In the genomic region with DNA sequence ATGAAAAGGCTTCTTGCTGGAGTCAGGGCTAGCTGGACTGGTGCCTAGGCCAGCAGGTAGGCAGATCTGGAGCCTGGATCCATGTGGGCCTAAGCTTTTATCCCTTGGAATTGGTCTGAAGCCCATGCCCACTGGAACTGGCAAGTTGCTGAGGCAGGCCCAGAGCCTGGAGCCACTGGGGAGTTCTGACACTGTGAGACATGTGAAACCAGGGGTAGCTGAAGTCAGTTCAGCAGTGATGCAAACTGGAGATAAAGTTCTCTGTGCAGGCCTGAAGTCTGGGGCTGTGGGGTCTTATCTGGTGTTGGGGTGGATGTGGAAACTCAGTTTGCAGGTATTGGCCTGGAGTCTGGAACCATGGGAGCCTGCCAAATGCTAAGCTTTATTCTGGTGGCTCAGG, we compare ENCODE assay signal across 18 cellular contexts. TPM values are rescaled to one million over a fixed set of nuclear protein-coding genes. Genes with fewer than 3 reads are reported as not detected.
DNase-seq lines count a peak whose midpoint lies in the region; ATAC-seq, FAIRE-seq and TF ChIP-seq lines count a peak whose summit lies in the region.
"Had no signal": no experiment of that assay in that cellular context is flagged by ENCODE, and none has a peak within 500 bp of the region (broad histone marks: within the 10 kb centered on the region; RNA-seq: fewer than 3 reads in every experiment).

No MANE protein-coding gene starts in this region.

- CTCF ChIA-PET in Calu3 (lab: Charles Lee), result no interaction called here

- H3K27ac ChIP-seq in astrocyte (ENCODE audit: low read depth, low read length), result no peak overlapping the region
- H3K27ac ChIP-seq in neuronal stem cell (replicated peaks; ENCODE audit: low read length), result no peak overlapping the region
- H3K27ac ChIP-seq: BLaER1, C4-2B, GM23248 had no signal

- H3K4me1 ChIP-seq in astrocyte (ENCODE audit: insufficient read depth, low read length), result no peaks in the 10 kb centered on the region
- H3K4me1 ChIP-seq in neuronal stem cell (ENCODE audit: control insufficient read depth in 2 of 2, insufficient read depth in 1 of 2, low read depth in 1 of 2, low read length in 2 of 2), result peaks cover 0 to 7% of the 10 kb centered on the region in 2 donors
- H3K4me1 ChIP-seq: Caco-2 had no signal

- no peak overlapping the region for H2AK5ac ChIP-seq in neuronal stem cell (ENCODE audit: low read depth, low read length)

- H2BK12ac ChIP-seq in neuronal stem cell (ENCODE audit: low read length), result no peak overlapping the region

- H4K20me1 ChIP-seq in astrocyte (ENCODE audit: insufficient read depth, low read length), result no peaks in the 10 kb centered on the region
- H4K20me1 ChIP-seq: BLaER1 had no signal

- DNase-seq in Calu3 (no peak), astrocyte (ENCODE audit: low read depth) (no peak), neuronal stem cell (ENCODE audit: low spot score) (no peak), GM12892 (ENCODE audit: insufficient read length) (no peak)
- DNase-seq in activated naive CD8-positive, alpha-beta T cell treated with anti-CD3 and anti-CD28 coated beads for 36 hours, result no peak
- DNase-seq: Caco-2; CD4-positive, CD25-positive, alpha-beta regulatory T cell; CD8-positive, alpha-beta T cell; DMS 273 treated with DMSO at 0.1 percent for 48 hours; DND-41; GM23248; H9 had no signal

- H3K14ac ChIP-seq in neuronal stem cell (ENCODE audit: low read length), result no peak overlapping the region

- no peak overlapping the region for H2BK120ac ChIP-seq in neuronal stem cell (ENCODE audit: low read depth, low read length)

- no peaks in the 10 kb centered on the region for H3K9me3 ChIP-seq in astrocyte (ENCODE audit: insufficient read depth, low read depth, low read length)
- H3K9me3 ChIP-seq in neuronal stem cell (replicated peaks in 1 of 2; ENCODE audit: control insufficient read depth in 2 of 2, insufficient read depth in 1 of 2, low read depth in 1 of 2, low read length in 2 of 2), result peaks cover 0 to 2% of the 10 kb centered on the region in 2 donors
- H3K9me3 ChIP-seq: Caco-2 had no signal

- no peaks in the 10 kb centered on the region for H3K79me1 ChIP-seq in neuronal stem cell (ENCODE audit: low read depth, low read length)

- H3K4me3 ChIP-seq in astrocyte (ENCODE audit: insufficient read depth, low read depth, low read length) (no peak overlapping the region), neuronal stem cell (ENCODE audit: low read length in 2 of 2) (peak overlapping the region in 1 of 2 donors; percentile 44)
- H3K4me3 ChIP-seq: BLaER1, GM23248 had no signal

- H2AFZ ChIP-seq in astrocyte (ENCODE audit: low read depth, low read length) (no peak overlapping the region), neuronal stem cell (ENCODE audit: low read length) (peak overlapping the region; percentile 41)
- H2AFZ ChIP-seq: GM23248 had no signal

- H3K9me3 Mint-ChIP-seq in Calu3 (ENCODE audit: low read depth, unreplicated experiment), result peaks cover 6% of the 10 kb centered on the region
- peaks cover 2% of the 10 kb centered on the region for H3K9me3 Mint-ChIP-seq in astrocyte (ENCODE audit: unreplicated experiment)
- H3K9me3 Mint-ChIP-seq in activated naive CD8-positive, alpha-beta T cell treated with anti-CD3 and anti-CD28 coated beads for 36 hours, result no peaks in the 10 kb centered on the region
- H3K9me3 Mint-ChIP-seq: CD4-positive, CD25-positive, alpha-beta regulatory T cell; CD8-positive, alpha-beta T cell had no signal

- H2BK5ac ChIP-seq in neuronal stem cell (ENCODE audit: low read length), result no peak overlapping the region

- H3K27ac Mint-ChIP-seq in Calu3 (ENCODE audit: unreplicated experiment) (peak overlapping the region; percentile 43), astrocyte (ENCODE audit: unreplicated experiment) (peak overlapping the region; percentile 4)
- H3K27ac Mint-ChIP-seq in activated naive CD8-positive, alpha-beta T cell treated with anti-CD3 and anti-CD28 coated beads for 36 hours, result no peak overlapping the region
- H3K27ac Mint-ChIP-seq: CD4-positive, CD25-positive, alpha-beta regulatory T cell; CD8-positive, alpha-beta T cell; H9 had no signal

- peaks cover 29% of the 10 kb centered on the region for H3K4me1 Mint-ChIP-seq in Calu3 (ENCODE audit: low read depth, unreplicated experiment)
- peaks cover 4% of the 10 kb centered on the region for H3K4me1 Mint-ChIP-seq in astrocyte (ENCODE audit: low read depth, unreplicated experiment)
- no peaks in the 10 kb centered on the region for H3K4me1 Mint-ChIP-seq in activated naive CD8-positive, alpha-beta T cell treated with anti-CD3 and anti-CD28 coated beads for 36 hours
- H3K4me1 Mint-ChIP-seq: CD4-positive, CD25-positive, alpha-beta regulatory T cell had no signal

- FAIRE-seq in astrocyte (lab: Jason Lieb, UNC) (no peak), GM12892 (lab: Jason Lieb, UNC) (no peak)
- FAIRE-seq: D721Med, G401.6 had no signal

- no peak overlapping the region for H3K18ac ChIP-seq in neuronal stem cell (ENCODE audit: low read length)

- TF ChIP-seq POLR2A in GM12892 (IDR thresholded peaks at IDR 0.05; ENCODE audit: low read depth, low read length), result no peak

- no peak overlapping the region for H2BK15ac ChIP-seq in neuronal stem cell (ENCODE audit: low read length)

- H3K36me3 ChIP-seq in astrocyte (ENCODE audit: insufficient read depth, low read length) (no peaks in the 10 kb centered on the region), neuronal stem cell (replicated peaks in 1 of 2; ENCODE audit: control insufficient read depth in 2 of 2, insufficient read depth in 2 of 2, low read length in 2 of 2) (no peaks in the 10 kb centered on the region)
- H3K36me3 ChIP-seq: BLaER1 had no signal

- intact Hi-C loops in Calu3 (cut with micrococcal nuclease; ENCODE audit: unreplicated experiment), result loop anchor here (5.0 kb wide), 1 partner anchor 401 kb away; no protein-coding TSS in a partner anchor

- no peak overlapping the region for H3K4ac ChIP-seq in neuronal stem cell (ENCODE audit: low read length)

- H3K36me3 Mint-ChIP-seq in Calu3 (ENCODE audit: insufficient read depth, unreplicated experiment) (no peaks in the 10 kb centered on the region), astrocyte (ENCODE audit: low read depth, unreplicated experiment) (no peaks in the 10 kb centered on the region)
- no peaks in the 10 kb centered on the region for H3K36me3 Mint-ChIP-seq in activated naive CD8-positive, alpha-beta T cell treated with anti-CD3 and anti-CD28 coated beads for 36 hours
- H3K36me3 Mint-ChIP-seq: CD4-positive, CD25-positive, alpha-beta regulatory T cell; CD8-positive, alpha-beta T cell had no signal

- no peaks in the 10 kb centered on the region for H3K27me3 ChIP-seq in astrocyte (ENCODE audit: insufficient read depth, low read length)
- H3K27me3 ChIP-seq in neuronal stem cell (ENCODE audit: control insufficient read depth in 3 of 3, insufficient read depth in 3 of 3, low read depth in 1 of 3, low read length in 3 of 3), result no peaks in the 10 kb centered on the region
- H3K27me3 ChIP-seq: BLaER1 had no signal

- H3K4me3 Mint-ChIP-seq in Calu3 (ENCODE audit: low read depth, unreplicated experiment), result no peak overlapping the region
- H3K4me3 Mint-ChIP-seq in astrocyte (ENCODE audit: unreplicated experiment), result no peak overlapping the region
- H3K4me3 Mint-ChIP-seq in activated naive CD8-positive, alpha-beta T cell treated with anti-CD3 and anti-CD28 coated beads for 36 hours, result no peak overlapping the region
- H3K4me3 Mint-ChIP-seq: CD4-positive, CD25-positive, alpha-beta regulatory T cell; CD8-positive, alpha-beta T cell; H9 had no signal

- no peak overlapping the region for H3K23ac ChIP-seq in neuronal stem cell (ENCODE audit: low read depth, low read length, poor library complexity)

- ATAC-seq in GM18511 (IDR thresholded peaks at IDR 0.05; ENCODE audit: unreplicated experiment), result no peak
- ATAC-seq: CD8-positive, alpha-beta T cell; HCT116 had no signal

- H3K27me3 Mint-ChIP-seq in Calu3 (ENCODE audit: unreplicated experiment), result no peaks in the 10 kb centered on the region
- no peaks in the 10 kb centered on the region for H3K27me3 Mint-ChIP-seq in astrocyte (ENCODE audit: low read depth, unreplicated experiment)
- no peaks in the 10 kb centered on the region for H3K27me3 Mint-ChIP-seq in activated naive CD8-positive, alpha-beta T cell treated with anti-CD3 and anti-CD28 coated beads for 36 hours
- H3K27me3 Mint-ChIP-seq: CD4-positive, CD25-positive, alpha-beta regulatory T cell had no signal

- H3K9ac ChIP-seq in astrocyte (ENCODE audit: low read length) (no peak overlapping the region), neuronal stem cell (ENCODE audit: low read depth, low read length, poor library complexity) (no peak overlapping the region)
- H3K9ac ChIP-seq: BLaER1, GM23248 had no signal

- H4K8ac ChIP-seq in neuronal stem cell (ENCODE audit: low read depth, low read length), result no peak overlapping the region

- no peak overlapping the region for H4K91ac ChIP-seq in neuronal stem cell (ENCODE audit: low read depth, low read length, poor library complexity)

- no TSS peak for BruUV-seq in Calu3 (replicated peaks; lab: Mats Ljungman, UMichigan)

- no peak overlapping the region for H3K4me2 ChIP-seq in astrocyte (ENCODE audit: low read length)
- H3K4me2 ChIP-seq in neuronal stem cell (ENCODE audit: insufficient read depth, low read length, poor library complexity, severe bottlenecking), result no peak overlapping the region
- H3K4me2 ChIP-seq: BLaER1 had no signal

- TF ChIP-seq CTCF in Calu3 (IDR thresholded peaks at IDR 0.05; ENCODE audit: unreplicated experiment) (no peak), astrocyte (IDR thresholded peaks at IDR 0.05; ENCODE audit: insufficient read depth, low read depth, low read length) (no peak)

- H3K79me2 ChIP-seq in astrocyte (ENCODE audit: insufficient read depth, low read length), result no peaks in the 10 kb centered on the region

RNA-seq across cellular contexts. Expression of gene THSD7A, which starts 9.7 kb away (rescaled TPM):
- total RNA-seq in Calu3 (2022) (5.9 and 8.3 TPM in 2 replicates), astrocyte (1.4 and 3.5 TPM in 2 replicates)
- 0.14 TPM for polyA plus RNA-seq in neuronal stem cell (2013, experiment 1 of 2)
- polyA plus RNA-seq in neuronal stem cell (2013, experiment 2 of 2), result 0.19 TPM
- polyA plus RNA-seq in GM12892 (2012; ENCODE audit: missing spikeins), result 0.04 TPM
- not detected for total RNA-seq in activated naive CD8-positive, alpha-beta T cell treated with anti-CD3 and anti-CD28 coated beads for 36 hours
- total RNA-seq: CD8-positive, alpha-beta T cell; GM23248 had no signal
- polyA plus RNA-seq: CD4-positive, CD25-positive, alpha-beta regulatory T cell; GM23248 had no signal
